ENCODE assay signal across 9 cellular contexts in the genomic region with DNA sequence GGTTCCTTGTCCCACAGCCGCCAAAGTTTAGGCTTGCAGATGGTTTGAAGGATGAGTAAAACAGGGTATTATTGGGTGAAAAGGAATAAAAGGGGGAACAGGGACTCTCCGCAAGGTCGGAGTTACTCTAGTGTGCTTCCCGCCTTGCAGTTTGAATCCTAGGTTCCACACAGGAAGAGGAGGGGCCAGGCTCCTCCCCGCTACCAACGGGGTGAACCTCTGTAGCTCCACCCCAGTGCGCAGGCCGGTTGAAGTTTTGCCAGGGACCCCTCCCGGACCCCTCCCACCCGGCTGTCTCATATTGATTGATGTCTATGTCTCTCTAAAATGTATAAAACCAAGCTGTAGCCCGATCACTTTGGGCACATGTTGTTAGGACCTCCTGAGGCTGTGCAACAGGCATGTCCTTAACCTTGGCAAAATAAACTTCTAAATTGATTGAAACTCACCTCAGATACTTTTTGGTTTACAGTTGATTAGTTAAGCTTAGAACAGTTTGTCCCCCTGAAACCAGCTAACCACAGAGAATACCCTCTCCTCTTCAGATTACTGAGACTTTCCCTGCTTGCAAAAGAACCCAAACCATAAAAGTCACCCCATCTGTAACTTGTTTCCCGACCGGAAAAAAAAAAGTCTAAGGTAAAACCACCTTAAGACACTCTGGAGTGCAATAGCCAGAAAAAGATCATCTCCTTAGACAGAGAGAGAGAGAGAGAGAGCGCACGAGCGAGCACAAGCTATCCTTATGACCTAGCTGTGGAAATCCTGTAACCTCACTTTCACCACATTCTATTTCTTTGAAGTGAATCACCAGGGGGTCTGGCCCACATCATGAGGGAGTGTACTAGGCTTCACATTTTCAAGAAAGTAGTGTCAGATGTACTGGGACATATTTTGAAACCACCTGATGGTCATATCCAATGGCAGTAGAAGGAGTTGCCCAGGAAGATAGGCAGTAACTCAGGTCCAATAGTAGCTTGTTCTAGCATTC. TPM values are rescaled to one million over a fixed set of nuclear protein-coding genes. Genes with fewer than 3 reads are reported as not detected.
DNase-seq lines count a peak whose midpoint lies in the region; ATAC-seq and TF ChIP-seq lines count a peak whose summit lies in the region.
"Had no signal": no experiment of that assay in that cellular context is flagged by ENCODE, and none has a peak within 500 bp of the region (broad histone marks: within the 10 kb centered on the region; RNA-seq: fewer than 3 reads in every experiment).

No MANE protein-coding gene starts in this region.

- H3K36me3 ChIP-seq in skeletal muscle tissue (ENCODE audit: control insufficient read depth in 3 of 3, insufficient read depth in 3 of 3, low read length in 3 of 3), result no peaks in the 10 kb centered on the region

- no peaks in the 10 kb centered on the region for H3K36me3 Mint-ChIP-seq in activated naive CD8-positive, alpha-beta T cell treated with anti-CD3 and anti-CD28 coated beads for 36 hours
- H3K36me3 Mint-ChIP-seq in glutamatergic neuron (ENCODE audit: unreplicated experiment), result no peaks in the 10 kb centered on the region

- H3K4me3 Mint-ChIP-seq in activated naive CD8-positive, alpha-beta T cell treated with anti-CD3 and anti-CD28 coated beads for 36 hours, result peak overlapping the region; percentile 34
- H3K4me3 Mint-ChIP-seq in glutamatergic neuron (ENCODE audit: unreplicated experiment), result no peak overlapping the region

- H3K27me3 ChIP-seq in skeletal muscle tissue (ENCODE audit: control insufficient read depth in 3 of 3, insufficient read depth in 3 of 3, low read length in 3 of 3), result peaks cover 0 to 3% (median 0%) of the 10 kb centered on the region in 3 donors

- H3K9me3 ChIP-seq in skeletal muscle tissue (ENCODE audit: control insufficient read depth in 3 of 3, low read length in 3 of 3), result no peaks in the 10 kb centered on the region
- H3K9me3 ChIP-seq: A549 had no signal

- no peak for DNase-seq in activated CD4-positive, CD25-positive, alpha-beta regulatory T cell treated with anti-CD3 and anti-CD28 coated beads, Interleukin-2, amount 50 U/mL, for 72 hours
- DNase-seq in activated naive CD8-positive, alpha-beta T cell treated with anti-CD3 and anti-CD28 coated beads for 36 hours, result peak; percentile 45
- DNase-seq in inferior parietal cortex (ENCODE audit: extremely low spot score) (no peak), glutamatergic neuron (no peak)
- DNase-seq in activated CD8-positive, alpha-beta memory T cell treated with anti-CD3 and anti-CD28 coated beads, Interleukin-2, amount 50 U/mL, for 48 hours, result no peak

- H3K27ac Mint-ChIP-seq in activated naive CD8-positive, alpha-beta T cell treated with anti-CD3 and anti-CD28 coated beads for 36 hours, result peak overlapping the region; percentile 80
- H3K27ac Mint-ChIP-seq in glutamatergic neuron (ENCODE audit: unreplicated experiment), result no peak overlapping the region

- H3K9me3 Mint-ChIP-seq in activated naive CD8-positive, alpha-beta T cell treated with anti-CD3 and anti-CD28 coated beads for 36 hours, result no peaks in the 10 kb centered on the region
- H3K9me3 Mint-ChIP-seq in glutamatergic neuron (ENCODE audit: unreplicated experiment), result peaks cover 4% of the 10 kb centered on the region

- peaks cover 13% of the 10 kb centered on the region for H3K27me3 Mint-ChIP-seq in activated naive CD8-positive, alpha-beta T cell treated with anti-CD3 and anti-CD28 coated beads for 36 hours
- peaks cover 2% of the 10 kb centered on the region for H3K27me3 Mint-ChIP-seq in glutamatergic neuron (ENCODE audit: unreplicated experiment)

- H3K4me3 ChIP-seq in skeletal muscle tissue (ENCODE audit: low read length in 3 of 3), result peak overlapping the region; percentile 49 to 54 (median 54)
- H3K4me3 ChIP-seq: A549 had no signal

- no peak overlapping the region for H3K27ac ChIP-seq in skeletal muscle tissue (ENCODE audit: low read depth, low read length)
- H3K27ac ChIP-seq: A549 had no signal

- ATAC-seq in activated CD4-positive, CD25-positive, alpha-beta regulatory T cell treated with anti-CD3 and anti-CD28 coated beads, Interleukin-2, amount 50 U/mL, for 24 hours, result peak; percentile 48 to 77
- peak; percentile 65 for ATAC-seq in HG03066 (IDR thresholded peaks at IDR 0.05; ENCODE audit: low read depth, unreplicated experiment)
- ATAC-seq: A549 had no signal

- H3K9ac ChIP-seq in skeletal muscle tissue (ENCODE audit: low read depth in 1 of 3, low read length in 3 of 3), result no peak overlapping the region

- H3K4me1 Mint-ChIP-seq in activated naive CD8-positive, alpha-beta T cell treated with anti-CD3 and anti-CD28 coated beads for 36 hours, result peaks cover 16% of the 10 kb centered on the region
- H3K4me1 Mint-ChIP-seq in glutamatergic neuron (ENCODE audit: low read depth, unreplicated experiment), result peaks cover 7% of the 10 kb centered on the region

- H3K4me1 ChIP-seq in skeletal muscle tissue (ENCODE audit: control insufficient read depth in 3 of 3, insufficient read depth in 3 of 3, low read length in 3 of 3), result peaks cover 0 to 2% (median 0%) of the 10 kb centered on the region in 3 donors
- H3K4me1 ChIP-seq: A549 had no signal

- TF ChIP-seq CTCF in glutamatergic neuron (IDR thresholded peaks at IDR 0.05; ENCODE audit: partially characterized antibody, unreplicated experiment), result no peak

RNA-seq across cellular contexts. Expression of a gene that starts 11.3 kb away (rescaled TPM):
- total RNA-seq in activated naive CD8-positive, alpha-beta T cell treated with anti-CD3 and anti-CD28 coated beads for 36 hours, result 10 to 100 TPM; 31.2 to 32.4 TPM
- total RNA-seq in skeletal muscle tissue (15.7 TPM), glutamatergic neuron (ENCODE audit: unreplicated experiment) (25.9 TPM)
